15 cellular contexts compared by ENCODE assay signal in genomic region chr3:127787556-127787955, GRCh38. TPM values are rescaled to one million over a fixed set of nuclear protein-coding genes. Genes with fewer than 3 reads are reported as not detected.
DNase-seq lines count a peak whose midpoint lies in the region; TF ChIP-seq lines count a peak whose summit lies in the region.
"Had no signal": no experiment of that assay in that cellular context is flagged by ENCODE, and none has a peak within 500 bp of the region (broad histone marks: within the 10 kb centered on the region; RNA-seq: fewer than 3 reads in every experiment).

No MANE protein-coding gene starts in this region.

- no peaks in the 10 kb centered on the region for H3K9me3 Mint-ChIP-seq in glutamatergic neuron (ENCODE audit: unreplicated experiment)
- H3K9me3 Mint-ChIP-seq in nephron = no peaks in the 10 kb centered on the region
- H3K9me3 Mint-ChIP-seq: nephron progenitor cell had no signal

- no peaks in the 10 kb centered on the region for H3K36me3 Mint-ChIP-seq in glutamatergic neuron (ENCODE audit: unreplicated experiment)
- H3K36me3 Mint-ChIP-seq in nephron (ENCODE audit: low read depth) = no peaks in the 10 kb centered on the region

- no peak for DNase-seq in ascending aorta (ENCODE audit: low spot score in 2 of 2)
- DNase-seq in glutamatergic neuron = no peak
- no peak for DNase-seq in NCI-H226
- no peak for DNase-seq in GM19240 (ENCODE audit: insufficient read length, low spot score)
- no peak for DNase-seq in RPMI8226
- no peak for DNase-seq in stimulated activated CD4-positive, alpha-beta T cell treated with anti-CD3 and anti-CD28 coated beads, Interleukin-2, amount 100 ng/mL, for 48 hours
- DNase-seq: activated CD4-positive, alpha-beta T cell treated with anti-CD3 and anti-CD28 coated beads, Interleukin-2, amount 50 U/mL, for 48 hours; Caco-2; NCI-H187 treated with DMSO at 0.1 percent for 48 hours; NCI-H524; nephron progenitor cell had no signal

- H3K4me3 Mint-ChIP-seq in glutamatergic neuron (ENCODE audit: unreplicated experiment) = peak overlapping the region; percentile 74
- H3K4me3 Mint-ChIP-seq in nephron = peak overlapping the region in 1 of 3 experiments; percentile 57
- H3K4me3 Mint-ChIP-seq: nephron progenitor cell had no signal

- peak overlapping the region; percentile 66 to 83 for H3K27ac ChIP-seq in ascending aorta
- H3K27ac ChIP-seq in temporal lobe (ENCODE audit: low read depth, low read length) = peak overlapping the region; percentile 67
- H3K27ac ChIP-seq: SK-N-MC had no signal

- TF ChIP-seq CTCF in ascending aorta (IDR thresholded peaks at IDR 0.05) = no peak
- no peak for TF ChIP-seq CTCF in glutamatergic neuron (IDR thresholded peaks at IDR 0.05; ENCODE audit: partially characterized antibody, unreplicated experiment)
- TF ChIP-seq CTCF in nephron (IDR thresholded peaks at IDR 0.05; ENCODE audit: unreplicated experiment in 3 of 3) = no peak

- H3K9me3 ChIP-seq in ascending aorta = no peaks in the 10 kb centered on the region
- H3K9me3 ChIP-seq: Caco-2 had no signal

- peaks cover 12 to 41% of the 10 kb centered on the region in 2 donors for H3K4me1 ChIP-seq in ascending aorta

- H3K4me3 ChIP-seq in ascending aorta = peak overlapping the region in 1 of 2 donors; percentile 30
- H3K4me3 ChIP-seq: GM12878, SK-N-MC had no signal

- H3K36me3 ChIP-seq in ascending aorta = no peaks in the 10 kb centered on the region

- H3K4me1 Mint-ChIP-seq in glutamatergic neuron (ENCODE audit: low read depth, unreplicated experiment) (peaks cover 53% of the 10 kb centered on the region), nephron (peaks cover 82% of the 10 kb centered on the region)

- H3K27me3 ChIP-seq in ascending aorta = no peaks in the 10 kb centered on the region

- intact Hi-C loops in ascending aorta (cut with DNase I) = no loop called here

- H3K27me3 Mint-ChIP-seq in glutamatergic neuron (ENCODE audit: unreplicated experiment) = peaks cover 6% of the 10 kb centered on the region
- H3K27me3 Mint-ChIP-seq in nephron (ENCODE audit: low read depth) = no peaks in the 10 kb centered on the region

- H3K27ac Mint-ChIP-seq in glutamatergic neuron (ENCODE audit: unreplicated experiment) (peak overlapping the region; percentile 56), nephron (peak overlapping the region in 2 of 3 experiments; percentile 62 to 65)
- H3K27ac Mint-ChIP-seq: nephron progenitor cell had no signal

RNA-seq across cellular contexts. Expression of gene MGLL, which starts 34.8 kb away (rescaled TPM):
- 101 TPM for total RNA-seq in ascending aorta
- 10.3 TPM for total RNA-seq in glutamatergic neuron (ENCODE audit: unreplicated experiment)
- total RNA-seq in temporal lobe = 35.7 TPM
